In genomic region chr7:148883233-148884048, GRCh38 we compare ENCODE assay signal across 8 cellular contexts. TPM values are rescaled to one million over a fixed set of nuclear protein-coding genes. Genes with fewer than 3 reads are reported as not detected.
DNase-seq lines count a peak whose midpoint lies in the region; ATAC-seq and TF ChIP-seq lines count a peak whose summit lies in the region.

No MANE protein-coding gene starts in this region.

- peak; percentile 33 for ATAC-seq in HG02943 (IDR thresholded peaks at IDR 0.05; ENCODE audit: low read depth, unreplicated experiment)
- peak; percentile 33 for ATAC-seq in omental fat pad (ENCODE audit: low FRiP score)
- ATAC-seq in thoracic aorta (ENCODE audit: insufficient number of reproducible peaks, low FRiP score, low read depth) = no peak

- peak overlapping the region; percentile 95 for H3K4me2 ChIP-seq in OCI-LY7 (ENCODE audit: low read length)

- H3K27ac ChIP-seq in OCI-LY7 (ENCODE audit: low read depth, low read length, poor library complexity, severe bottlenecking) = peak overlapping the region; percentile 88
- peak overlapping the region; percentile 35 to 54 for H3K27ac ChIP-seq in thoracic aorta

- peak overlapping the region; percentile 68; the same call in 1 of the 2 replicates for H2AFZ ChIP-seq in OCI-LY7 (ENCODE audit: low read length)

- POLR2A ChIA-PET in OCI-LY7 (lab: Charles Lee) = interaction anchor here (0.8 to 1.6 kb wide), 6 partner anchors 10 to 185 kb away, joined by 3 to 8 read pairs (median 4); partner anchors contain the start of gene CUL1

- H4K20me1 ChIP-seq in OCI-LY7 (ENCODE audit: insufficient read depth, low read length) = peaks cover 15% of the 10 kb centered on the region

- CTCF ChIA-PET in OCI-LY7 (lab: Charles Lee; ENCODE audit: unreplicated experiment) = interaction anchor here (0.6 kb wide), 2 partner anchors 21 to 80 kb away, joined by 3 read pairs; no protein-coding TSS in a partner anchor

- H3K79me2 ChIP-seq in OCI-LY7 (ENCODE audit: insufficient read depth, low read depth, low read length) = peaks cover 57% of the 10 kb centered on the region

- DNase-seq in NCI-H2107 treated with DMSO at 0.1 percent for 48 hours (lab: John Stamatoyannopoulos, UW; ENCODE audit: unreplicated experiment) = peak; percentile 23
- DNase-seq in NCI-H2107 (lab: John Stamatoyannopoulos, UW) = no peak
- DNase-seq in OCI-LY7 (ENCODE audit: low spot score) = peak; percentile 62
- DNase-seq in activated effector memory CD4-positive, alpha-beta T cell treated with anti-CD3 and anti-CD28 coated beads, Interleukin-2, amount 50 U/mL, for 16 hours = peak; percentile 87
- peak; percentile 25 for DNase-seq in globus pallidus (ENCODE audit: low spot score)
- DNase-seq in omental fat pad (ENCODE audit: low spot score) = peak; percentile 38
- DNase-seq in thoracic aorta (ENCODE audit: low spot score) = no peak

- BruUV-seq in OCI-LY7 (replicated peaks; lab: Mats Ljungman, UMichigan) = no TSS peak

- H3K4me3 ChIP-seq in OCI-LY7 (ENCODE audit: low read depth, low read length, poor library complexity, severe bottlenecking) (peak overlapping the region; percentile 91), thoracic aorta (peak overlapping the region; percentile 98)

- H3K9me2 ChIP-seq in OCI-LY7 (ENCODE audit: insufficient read depth, low read length) = no peaks in the 10 kb centered on the region

- intact Hi-C loops in OCI-LY7 (cut with micrococcal nuclease; ENCODE audit: unreplicated experiment) = loop anchor here (1.0 to 2.0 kb wide), 6 partner anchors 58 to 207 kb away; partner anchors contain the start of genes CUL1, PDIA4 and ZNF786

- TF ChIP-seq CTCF in OCI-LY7 (conservative IDR thresholded peaks at IDR 0.05; ENCODE audit: low read length) (no peak), omental fat pad (IDR thresholded peaks at IDR 0.05) (no peak), thoracic aorta (IDR thresholded peaks at IDR 0.05) (no peak)

- H3K4me1 ChIP-seq in OCI-LY7 (ENCODE audit: insufficient read depth, low read length, poor library complexity, severe bottlenecking) (peaks cover 25% of the 10 kb centered on the region), thoracic aorta (ENCODE audit: control insufficient read depth in 1 of 2, low read depth in 2 of 2) (peaks cover 0 to 12% of the 10 kb centered on the region in 2 donors)

- H3K36me3 ChIP-seq in OCI-LY7 (ENCODE audit: insufficient read depth, low read length) = peaks cover 14% of the 10 kb centered on the region
- H3K36me3 ChIP-seq in thoracic aorta = no peaks in the 10 kb centered on the region

- H3K9me3 ChIP-seq in OCI-LY7 (ENCODE audit: low read length) (no peaks in the 10 kb centered on the region), thoracic aorta (no peaks in the 10 kb centered on the region)

- no peaks in the 10 kb centered on the region for H3K27me3 ChIP-seq in thoracic aorta (replicated peaks; ENCODE audit: insufficient read depth)

RNA-seq across cellular contexts. Expression of gene EZH2, which starts 0.7 kb away (rescaled TPM):
- total RNA-seq in OCI-LY7 (2014; rRNA removed; shearing (Covaris generic)) = 45.5 and 60.2 TPM in 2 replicates
- total RNA-seq in OCI-LY7 (2022) = 72.2 and 73.3 TPM in 2 replicates
- total RNA-seq in omental fat pad = 1 to 10 TPM; 1.7 to 5.8 (median 2.4) TPM
- total RNA-seq in thoracic aorta = 1 to 10 TPM in 1 of 2 donors, not detected in 1; 2.4 TPM

Comparison
In these comparisons a context has a peak if more than half of its experiments do, and no peak if none do; other contexts are left out.
1. DNase-seq: peak in NCI-H2107 treated with DMSO at 0.1 percent for 48 hours (single experiment), OCI-LY7 (single experiment), activated effector memory CD4-positive, alpha-beta T cell treated with anti-CD3 and anti-CD28 coated beads, Interleukin-2, amount 50 U/mL, for 16 hours (single experiment), globus pallidus (single experiment) and omental fat pad (single experiment); none in NCI-H2107 (single experiment) and thoracic aorta (single experiment).
2. RNA of gene EZH2, which starts 0.7 kb away (total RNA-seq): 45.5 to 73.3 TPM in OCI-LY7; 1.7 to 5.8 TPM in omental fat pad and 2.4 TPM in thoracic aorta; every median in the first group is over 4 times any median in the second.